ENCODE assay signal across 28 cellular contexts in the genomic region with DNA sequence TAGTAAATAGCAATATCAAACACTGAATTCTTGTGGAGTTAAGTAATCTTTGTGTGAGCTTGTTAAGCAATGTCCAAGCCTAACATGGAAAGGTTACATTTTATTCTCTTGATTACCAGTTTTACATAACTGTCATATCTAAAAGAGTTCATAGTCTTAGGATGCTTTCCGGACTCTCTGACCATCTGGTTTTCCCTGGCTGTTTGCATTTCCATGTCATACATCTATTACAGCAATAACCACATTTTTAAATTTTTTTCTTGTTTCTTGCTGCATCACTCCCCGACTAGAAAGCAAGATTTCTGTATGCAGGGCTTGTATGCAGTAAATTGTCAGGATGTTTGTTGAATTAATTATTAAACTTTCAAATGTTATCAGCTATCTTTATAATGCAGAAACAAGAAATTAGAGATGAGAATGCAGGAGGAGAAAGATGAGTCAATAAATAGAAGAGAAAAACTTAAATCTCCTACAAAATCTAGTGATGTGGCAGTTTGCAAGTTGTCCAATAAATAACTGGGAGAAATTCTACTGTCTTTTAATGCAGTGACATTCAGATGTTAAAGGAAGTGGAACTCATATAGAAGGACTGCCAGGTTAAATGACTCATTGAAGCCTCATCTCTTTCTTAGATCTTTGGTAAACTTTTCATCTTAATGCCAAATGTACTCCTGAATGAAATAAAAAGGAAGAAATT.
DNase-seq lines count a peak whose midpoint lies in the region; FAIRE-seq and TF ChIP-seq lines count a peak whose summit lies in the region.
"Had no signal": no experiment of that assay in that cellular context is flagged by ENCODE, and none has a peak within 500 bp of the region (broad histone marks: within the 10 kb centered on the region; RNA-seq: fewer than 3 reads in every experiment).

No MANE protein-coding gene starts in this region.

- CTCF ChIA-PET in AG04450 (lab: Charles Lee): interaction anchor here (0.5 kb wide), 1 partner anchor 20 kb away, joined by 4 read pairs; no protein-coding TSS in a partner anchor

- H3K36me3 Mint-ChIP-seq in astrocyte (ENCODE audit: low read depth, unreplicated experiment): peaks cover 4% of the 10 kb centered on the region
- H3K36me3 Mint-ChIP-seq: IgD-negative memory B cell had no signal

- no peak overlapping the region for H3K27ac ChIP-seq in AG04450 (ENCODE audit: low read depth, low read length)
- H3K27ac ChIP-seq in GM23248: peak overlapping the region; percentile 76
- no peak overlapping the region for H3K27ac ChIP-seq in astrocyte (ENCODE audit: low read depth, low read length)
- H3K27ac ChIP-seq: adrenal gland, HL-60, SK-N-MC had no signal

- H2AFZ ChIP-seq in GM23248 (peak overlapping the region; percentile 15), astrocyte (ENCODE audit: low read depth, low read length) (no peak overlapping the region)
- H2AFZ ChIP-seq: GM23338 had no signal

- peak overlapping the region; percentile 21 for H3K27ac Mint-ChIP-seq in astrocyte (ENCODE audit: unreplicated experiment)
- H3K27ac Mint-ChIP-seq: activated B cell treated with CpG ODN at 0.5 μM for 24 hours; activated CD8-positive, alpha-beta T cell treated with anti-CD3 and anti-CD28 coated beads for 36 hours; dendritic cell treated with granulocyte-macrophage colony-stimulating factor and Interleukin-4, amounts not matched to agents 40 ng/mL and 50 ng/mL, for 4 days; GM23338; IgD-negative memory B cell; T-helper 2 cell treated with Interferon-gamma antibody and Interleukin-4, amounts not matched to agents 5 μg/mL and 100 μg/mL, for 36 hours had no signal

- DNase-seq in AG04450 (ENCODE audit: low read depth, low spot score): peak; percentile 37
- DNase-seq in GM23248: peak; percentile 71
- DNase-seq in astrocyte (ENCODE audit: low read depth): peak; percentile 75
- peak; percentile 79 for DNase-seq in kidney glomerular epithelial cell (lab: John Stamatoyannopoulos, UW)
- DNase-seq in SW 1271 (lab: John Stamatoyannopoulos, UW): no peak
- DNase-seq in GOT3 (lab: John Stamatoyannopoulos, UW): no peak
- no peak for DNase-seq in UCSD-AML1 (lab: John Stamatoyannopoulos, UW; ENCODE audit: unreplicated experiment)
- no peak for DNase-seq in NCI-H748 (lab: John Stamatoyannopoulos, UW; ENCODE audit: unreplicated experiment)
- DNase-seq: activated B cell treated with CpG ODN at 0.5 μM for 24 hours; activated CD8-positive, alpha-beta T cell treated with anti-CD3 and anti-CD28 coated beads for 36 hours; activated gamma-delta T cell treated with Interleukin-2 at 50 U/mL for 16 hours; adrenal gland; AML-193; DMS79; immature natural killer cell; NCI-H1417; NCI-H524 treated with DMSO at 0.1 percent for 48 hours; posterior cingulate gyrus; sigmoid colon had no signal

- H3F3A ChIP-seq in GM23248 (ENCODE audit: insufficient read depth): peaks cover 28% of the 10 kb centered on the region

- 4 to 9% methylated on average over 2 of the region's 2 CpGs for WGBS in GM23248 (ENCODE audit: low coverage in 1 of 2, low lambda C conversion rate in 2 of 2, missing lambda C conversion rate in 2 of 2), 2 experiments

- in situ Hi-C loops in GM23248 (cut with MboI): no loop called here

- H3K9ac ChIP-seq in GM23248 (peak overlapping the region; percentile 37), astrocyte (ENCODE audit: low read length) (no peak overlapping the region)

- H3K79me2 ChIP-seq in GM23248 (ENCODE audit: insufficient read depth): no peaks in the 10 kb centered on the region
- H3K79me2 ChIP-seq in astrocyte (ENCODE audit: insufficient read depth, low read length): no peaks in the 10 kb centered on the region

- peaks cover 8% of the 10 kb centered on the region for H3K9me3 Mint-ChIP-seq in astrocyte (ENCODE audit: unreplicated experiment)

- H3K4me3 Mint-ChIP-seq in astrocyte (ENCODE audit: unreplicated experiment): no peak overlapping the region
- H3K4me3 Mint-ChIP-seq: activated B cell treated with CpG ODN at 0.5 μM for 24 hours; activated CD8-positive, alpha-beta T cell treated with anti-CD3 and anti-CD28 coated beads for 36 hours; dendritic cell treated with granulocyte-macrophage colony-stimulating factor and Interleukin-4, amounts not matched to agents 40 ng/mL and 50 ng/mL, for 4 days; GM23338; IgD-negative memory B cell; immature natural killer cell; neural crest cell; T-helper 2 cell treated with Interferon-gamma antibody and Interleukin-4, amounts not matched to agents 5 μg/mL and 100 μg/mL, for 36 hours had no signal

- no peaks in the 10 kb centered on the region for H3K36me3 ChIP-seq in GM23248 (ENCODE audit: low read depth)
- no peaks in the 10 kb centered on the region for H3K36me3 ChIP-seq in astrocyte (ENCODE audit: insufficient read depth, low read length)
- H3K36me3 ChIP-seq: adrenal gland, sigmoid colon had no signal

- POLR2A ChIA-PET in AG04450 (lab: Yijun Ruan, JAX): interaction anchor here (0.8 to 1.0 kb wide), 2 partner anchors 26 kb away, joined by 3 read pairs; no protein-coding TSS in a partner anchor

- H3K9me2 ChIP-seq in GM23248 (ENCODE audit: insufficient read depth): peaks cover 6% of the 10 kb centered on the region; the same call in 1 of the 2 replicates

- H3K27me3 ChIP-seq in AG04450 (ENCODE audit: control insufficient read depth, insufficient read depth, low read length): no peaks in the 10 kb centered on the region
- H3K27me3 ChIP-seq in GM23248 (replicated peaks; ENCODE audit: insufficient read depth): no peaks in the 10 kb centered on the region
- H3K27me3 ChIP-seq in astrocyte (ENCODE audit: insufficient read depth, low read length): no peaks in the 10 kb centered on the region
- H3K27me3 ChIP-seq: adrenal gland, sigmoid colon had no signal

- H3K9me3 ChIP-seq in AG04450 (ENCODE audit: control insufficient read depth, insufficient read depth, low read length): peaks cover 7% of the 10 kb centered on the region; the same call in 1 of the 2 replicates
- peaks cover under 1% of the 10 kb centered on the region for H3K9me3 ChIP-seq in GM23248 (ENCODE audit: low read depth)
- peaks cover 4% of the 10 kb centered on the region for H3K9me3 ChIP-seq in astrocyte (ENCODE audit: insufficient read depth, low read depth, low read length)
- H3K9me3 ChIP-seq: adrenal gland had no signal

- peaks cover 26% of the 10 kb centered on the region for H3K4me1 Mint-ChIP-seq in astrocyte (ENCODE audit: low read depth, unreplicated experiment)
- H3K4me1 Mint-ChIP-seq: activated B cell treated with CpG ODN at 0.5 μM for 24 hours, IgD-negative memory B cell, neural crest cell had no signal

- no peaks in the 10 kb centered on the region for H4K20me1 ChIP-seq in GM23248 (ENCODE audit: insufficient read depth)
- H4K20me1 ChIP-seq in astrocyte (ENCODE audit: insufficient read depth, low read length): no peaks in the 10 kb centered on the region

- H3K27me3 Mint-ChIP-seq in astrocyte (ENCODE audit: low read depth, unreplicated experiment): no peaks in the 10 kb centered on the region
- H3K27me3 Mint-ChIP-seq: activated B cell treated with CpG ODN at 0.5 μM for 24 hours; activated CD8-positive, alpha-beta T cell treated with anti-CD3 and anti-CD28 coated beads for 36 hours; dendritic cell treated with granulocyte-macrophage colony-stimulating factor and Interleukin-4, amounts not matched to agents 40 ng/mL and 50 ng/mL, for 4 days had no signal

- no peak for TF ChIP-seq CTCF in AG04450 (IDR thresholded peaks at IDR 0.05; ENCODE audit: low read depth, low read length)
- no peak for TF ChIP-seq CTCF in astrocyte (IDR thresholded peaks at IDR 0.05; ENCODE audit: insufficient read depth, low read depth, low read length)

- H3K4me2 ChIP-seq in GM23248 (ENCODE audit: unreplicated experiment) (peak overlapping the region; percentile 70), astrocyte (ENCODE audit: low read length) (peak overlapping the region; percentile 51)
- H3K4me2 ChIP-seq: GM23338 had no signal

- FAIRE-seq in astrocyte (lab: Jason Lieb, UNC): peak; percentile 43
- FAIRE-seq: bronchial epithelial cell, endometrium had no signal

- H3K4me1 ChIP-seq in GM23248 (ENCODE audit: insufficient read depth): peaks cover 33% of the 10 kb centered on the region
- peaks cover 8% of the 10 kb centered on the region for H3K4me1 ChIP-seq in astrocyte (ENCODE audit: insufficient read depth, low read length)
- H3K4me1 ChIP-seq: adrenal gland had no signal

- no peak overlapping the region for H3K4me3 ChIP-seq in AG04450 (ENCODE audit: low read depth, low read length)
- H3K4me3 ChIP-seq in GM23248: peak overlapping the region; percentile 29
- no peak overlapping the region for H3K4me3 ChIP-seq in astrocyte (ENCODE audit: insufficient read depth, low read depth, low read length)
- H3K4me3 ChIP-seq: adrenal gland, GM23338, sigmoid colon, SK-N-MC had no signal

Comparison
In these comparisons a context has a peak if more than half of its experiments do, and no peak if none do; other contexts are left out.
1. DNase-seq: peak in AG04450 (single experiment), GM23248 (single experiment), astrocyte (single experiment) and kidney glomerular epithelial cell (single experiment); none in SW 1271 (0 of 2), GOT3 (single experiment), UCSD-AML1 (single experiment) and NCI-H748 (single experiment).